In the genomic region with DNA sequence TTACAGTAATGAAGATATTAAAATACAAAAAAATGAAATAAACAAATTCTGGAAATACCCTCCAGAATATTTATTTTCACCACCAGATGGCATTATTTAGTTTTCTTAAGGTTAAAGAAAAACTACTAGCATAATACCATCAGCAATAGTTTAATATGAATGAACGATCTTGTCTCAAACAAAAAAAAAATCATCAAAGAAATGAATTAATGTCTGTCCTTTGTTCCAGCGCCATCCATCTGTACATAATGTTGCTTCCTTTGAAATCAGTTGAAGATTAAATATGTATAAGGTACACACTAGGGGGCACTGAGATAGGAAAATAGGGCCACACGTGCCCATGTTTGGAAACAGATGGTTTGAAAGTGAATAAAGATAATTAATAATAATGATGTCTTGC, we compare ENCODE assay signal across 8 cellular contexts.
DNase-seq lines count a peak whose midpoint lies in the region; ATAC-seq and TF ChIP-seq lines count a peak whose summit lies in the region.

No MANE protein-coding gene starts in this region.

- DNase-seq in D341Med (ENCODE audit: low spot score) (peak; percentile 55), Karpas-422 (peak; percentile 46), SJSA1 (ENCODE audit: low read depth in 1 of 2, low spot score in 2 of 2) (peak in 1 of 2 experiments; percentile 59), germinal center (ENCODE audit: low spot score) (peak; percentile 7), colonic mucosa (no peak), lower leg skin (ENCODE audit: low spot score in 2 of 2) (no peak)
- DNase-seq in effector memory CD8-positive, alpha-beta T cell = no peak

- H4K20me1 ChIP-seq in Karpas-422 (ENCODE audit: insufficient read depth, low read depth, low read length) = no peaks in the 10 kb centered on the region

- H3K4me1 ChIP-seq in Karpas-422 (ENCODE audit: low read length) = no peaks in the 10 kb centered on the region
- H3K4me1 ChIP-seq in SJSA1 (replicated peaks) = peaks cover 20% of the 10 kb centered on the region
- H3K4me1 ChIP-seq in colonic mucosa = no peaks in the 10 kb centered on the region

- 14 to 27% methylated on average over 3 of the region's 3 CpGs for WGBS in lower leg skin, 2 donors

- H3K36me3 Mint-ChIP-seq in effector memory CD8-positive, alpha-beta T cell (ENCODE audit: insufficient read depth) = no peaks in the 10 kb centered on the region

- H3K9me3 Mint-ChIP-seq in effector memory CD8-positive, alpha-beta T cell = no peaks in the 10 kb centered on the region

- H3K4me3 ChIP-seq in Karpas-422 (ENCODE audit: low read length) = no peak overlapping the region
- H3K4me3 ChIP-seq in SJSA1 = no peak overlapping the region
- no peak overlapping the region for H3K4me3 ChIP-seq in colonic mucosa
- no peak overlapping the region for H3K4me3 ChIP-seq in lower leg skin (ENCODE audit: low read depth, poor library complexity, severe bottlenecking)

- H3K9ac ChIP-seq in Karpas-422 (ENCODE audit: low read length) (no peak overlapping the region), colonic mucosa (ENCODE audit: low read depth in 2 of 2, low read length in 2 of 2) (no peak overlapping the region)

- H3K27ac Mint-ChIP-seq in effector memory CD8-positive, alpha-beta T cell = no peak overlapping the region

- ATAC-seq in effector memory CD8-positive, alpha-beta T cell (replicated peaks) = no peak
- ATAC-seq in GM19463 (IDR thresholded peaks at IDR 0.05; ENCODE audit: unreplicated experiment) = no peak

- TF ChIP-seq CTCF in colonic mucosa (IDR thresholded peaks at IDR 0.05) (no peak), lower leg skin (IDR thresholded peaks at IDR 0.05) (no peak)

- H3K4me1 Mint-ChIP-seq in effector memory CD8-positive, alpha-beta T cell (ENCODE audit: low read depth in 2 of 2) = no peaks in the 10 kb centered on the region

- H3K9me2 ChIP-seq in Karpas-422 (replicated peaks; ENCODE audit: insufficient read depth, low read length) = no peaks in the 10 kb centered on the region

- H3K9me3 ChIP-seq in Karpas-422 (ENCODE audit: low read length) (no peaks in the 10 kb centered on the region), SJSA1 (replicated peaks) (no peaks in the 10 kb centered on the region), colonic mucosa (no peaks in the 10 kb centered on the region)

- H3K4me3 Mint-ChIP-seq in effector memory CD8-positive, alpha-beta T cell = no peak overlapping the region

- peaks cover 0 to 12% of the 10 kb centered on the region in 2 donors for H3K27me3 Mint-ChIP-seq in effector memory CD8-positive, alpha-beta T cell

- H3K36me3 ChIP-seq in Karpas-422 (ENCODE audit: insufficient read depth, low read length) = no peaks in the 10 kb centered on the region
- H3K36me3 ChIP-seq in SJSA1 = no peaks in the 10 kb centered on the region
- H3K36me3 ChIP-seq in colonic mucosa = no peaks in the 10 kb centered on the region

- no peak overlapping the region for H3K4me2 ChIP-seq in Karpas-422 (ENCODE audit: low read depth, low read length, poor library complexity, severe bottlenecking)

- H3K27ac ChIP-seq in Karpas-422 (ENCODE audit: low read length) = no peak overlapping the region
- peak overlapping the region; percentile 86 for H3K27ac ChIP-seq in SJSA1
- H3K27ac ChIP-seq in colonic mucosa = no peak overlapping the region

- intact Hi-C loops in colonic mucosa (cut with DNase I) (loop anchor here (5.0 kb wide), 1 partner anchor 459 kb away; no protein-coding TSS in a partner anchor), lower leg skin (cut with DNase I; ENCODE audit: low total_unique reads) (loop anchor here (10.0 kb wide), 1 partner anchor 461 kb away; no protein-coding TSS in a partner anchor)

- H3K79me2 ChIP-seq in Karpas-422 (ENCODE audit: low read length) = no peaks in the 10 kb centered on the region

- H2AFZ ChIP-seq in Karpas-422 (ENCODE audit: low read length) = no peak overlapping the region

- no peak for TF ChIP-seq POLR2A in lower leg skin (IDR thresholded peaks at IDR 0.05)

- H3K27me3 ChIP-seq in Karpas-422 (ENCODE audit: low read length) (no peaks in the 10 kb centered on the region), SJSA1 (replicated peaks) (no peaks in the 10 kb centered on the region), colonic mucosa (no peaks in the 10 kb centered on the region)

Comparison
In these comparisons a context has a peak if more than half of its experiments do, and no peak if none do; other contexts are left out.
1. DNase-seq: peak in D341Med (single experiment), Karpas-422 (single experiment) and germinal center (single experiment); none in colonic mucosa (single experiment), lower leg skin (0 of 2) and effector memory CD8-positive, alpha-beta T cell (0 of 3).